Comparison of ENCODE assay signal across 13 cellular contexts in the genomic region with DNA sequence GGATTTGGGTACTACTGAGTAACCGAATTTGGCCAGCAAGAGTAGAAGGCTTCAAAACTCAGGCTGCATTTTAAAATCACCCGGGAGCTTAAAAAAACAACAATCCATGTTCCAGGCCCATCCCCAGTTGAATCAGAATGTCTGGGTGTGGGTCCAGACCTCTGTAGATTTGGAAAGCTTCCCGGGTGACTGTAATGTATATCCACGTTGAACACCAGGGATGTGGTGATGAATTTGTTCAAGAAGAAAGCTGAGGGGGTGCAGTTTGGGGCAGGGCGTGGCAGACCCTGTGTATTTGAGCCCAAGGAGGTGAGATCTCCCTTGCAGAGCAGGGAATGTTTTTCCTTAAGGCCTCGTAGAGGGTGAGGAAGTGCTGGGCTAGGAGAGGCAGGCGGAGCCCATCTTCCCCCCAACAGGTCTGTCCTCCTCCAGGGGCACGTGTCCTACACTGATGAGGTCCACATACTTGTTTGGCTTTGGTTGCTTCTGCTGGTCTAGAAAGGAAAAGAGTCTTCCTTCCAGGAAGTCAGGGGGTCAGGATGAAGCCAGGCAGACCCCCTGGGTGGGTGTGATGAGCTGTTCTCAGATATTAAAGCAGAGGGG. TPM values are rescaled to one million over a fixed set of nuclear protein-coding genes. Genes with fewer than 3 reads are reported as not detected.
DNase-seq lines count a peak whose midpoint lies in the region; ATAC-seq, FAIRE-seq and TF ChIP-seq lines count a peak whose summit lies in the region.
"Had no signal": no experiment of that assay in that cellular context is flagged by ENCODE, and none has a peak within 500 bp of the region (broad histone marks: within the 10 kb centered on the region; RNA-seq: fewer than 3 reads in every experiment).

No MANE protein-coding gene starts in this region.

- no peak overlapping the region for H3K27ac ChIP-seq in H1 (ENCODE audit: low read depth, low read length)

- H3K4me3 ChIP-seq in H1 (ENCODE audit: extremely low read depth in 1 of 4, insufficient read depth in 2 of 4, low read depth in 3 of 4, low read length in 4 of 4) = no peak overlapping the region
- H3K4me3 ChIP-seq: smooth muscle cell had no signal

- H3K27ac Mint-ChIP-seq in nephron progenitor cell = peak overlapping the region; percentile 78
- H3K27ac Mint-ChIP-seq: activated naive CD4-positive, alpha-beta T cell treated with anti-CD3 and anti-CD28 coated beads, Interleukin-2, amount 10 ng/mL, durations not matched to agents 7 days and 5 days; CD14-positive monocyte had no signal

- DNase-seq in EL (peak; percentile 85), NCI-H446 treated with DMSO at 0.1 percent for 48 hours (lab: John Stamatoyannopoulos, UW) (peak; percentile 67), H1 (ENCODE audit: low read depth in 1 of 2, low spot score in 2 of 2) (no peak), nephron progenitor cell (no peak), OCI-M1 (lab: John Stamatoyannopoulos, UW) (no peak), epidermal melanocyte (ENCODE audit: insufficient read length, low spot score) (no peak), GM12891 (ENCODE audit: insufficient read length, low spot score) (no peak)
- DNase-seq: activated naive CD4-positive, alpha-beta T cell treated with anti-CD3 and anti-CD28 coated beads, Interleukin-2, amount 10 ng/mL, durations not matched to agents 7 days and 5 days; NCI-H2029 had no signal

- peaks cover 4% of the 10 kb centered on the region for H3K9me3 Mint-ChIP-seq in nephron progenitor cell
- H3K9me3 Mint-ChIP-seq: activated naive CD4-positive, alpha-beta T cell treated with anti-CD3 and anti-CD28 coated beads, Interleukin-2, amount 10 ng/mL, durations not matched to agents 7 days and 5 days had no signal

- peak overlapping the region; percentile 71; the same call in 1 of the 2 replicates for H2AK5ac ChIP-seq in H1 (ENCODE audit: low read depth, low read length)

- peaks cover 17% of the 10 kb centered on the region for H3K36me3 Mint-ChIP-seq in nephron progenitor cell (ENCODE audit: low read depth)
- H3K36me3 Mint-ChIP-seq: activated naive CD4-positive, alpha-beta T cell treated with anti-CD3 and anti-CD28 coated beads, Interleukin-2, amount 10 ng/mL, durations not matched to agents 7 days and 5 days had no signal

- no peaks in the 10 kb centered on the region for H3K9me3 ChIP-seq in H1 (ENCODE audit: insufficient read depth in 2 of 2, low read depth in 1 of 2, low read length in 1 of 2)

- no peak overlapping the region for H2AFZ ChIP-seq in H1 (ENCODE audit: low read length)

- H3K4me3 Mint-ChIP-seq in nephron progenitor cell = no peak overlapping the region
- H3K4me3 Mint-ChIP-seq: activated naive CD4-positive, alpha-beta T cell treated with anti-CD3 and anti-CD28 coated beads, Interleukin-2, amount 10 ng/mL, durations not matched to agents 7 days and 5 days; CD14-positive monocyte had no signal

- H3K36me3 ChIP-seq in H1 (ENCODE audit: control insufficient read depth in 2 of 4, insufficient read depth in 4 of 4, low read length in 3 of 4) = no peaks in the 10 kb centered on the region; a peak in 1 of 8 replicates

- no peak overlapping the region for H4K91ac ChIP-seq in H1 (replicated peaks; ENCODE audit: insufficient read length, low read length)

- no peak overlapping the region for H4K8ac ChIP-seq in H1 (ENCODE audit: extremely low read depth, insufficient read depth, low read length)

- WGBS in H1 (ENCODE audit: extremely low coverage in 1 of 2, insufficient coverage in 1 of 2, insufficient read length in 1 of 2, insufficient replicate concordance in 2 of 2, low coverage in 1 of 2, low lambda C conversion rate in 2 of 2, missing lambda C conversion rate in 1 of 2), 2 experiments = 74% methylated on average over 8 of the region's 8 CpGs; no CpG with 5 or more reads in 1 of the 2 experiments

- H2BK20ac ChIP-seq in H1 (ENCODE audit: low read length) = no peak overlapping the region

- H4K5ac ChIP-seq in H1 (ENCODE audit: insufficient read length, low read depth, low read length) = no peak overlapping the region

- TF ChIP-seq EP300 in H1 (IDR thresholded peaks at IDR 0.05; ENCODE audit: borderline replicate concordance in 1 of 2, low read depth in 2 of 2, low read length in 2 of 2) = no peak

- no peak overlapping the region for H3K4ac ChIP-seq in H1 (replicated peaks; ENCODE audit: insufficient read length, low read depth, low read length)

- H2BK15ac ChIP-seq in H1 (ENCODE audit: low read length) = no peak overlapping the region

- H2BK5ac ChIP-seq in H1 (ENCODE audit: low read depth, low read length) = no peak overlapping the region

- FAIRE-seq in H1 (lab: Jason Lieb, UNC) = no peak
- FAIRE-seq in GM12891 (lab: Jason Lieb, UNC) = no peak

- H3K4me2 ChIP-seq in H1 (ENCODE audit: insufficient read depth in 1 of 2, low read depth in 2 of 2, low read length in 2 of 2) = no peak overlapping the region; a peak in 1 of 4 replicates
- H3K4me2 ChIP-seq: smooth muscle cell had no signal

- H2BK12ac ChIP-seq in H1 (ENCODE audit: low read depth, low read length) = peak overlapping the region; percentile 39; the same call in 1 of the 2 replicates

- peaks cover 49 to 93% of the 10 kb centered on the region in 2 experiments for H3K79me2 ChIP-seq in H1 (ENCODE audit: control insufficient read depth in 1 of 2, insufficient read depth in 2 of 2, low read length in 2 of 2)

- TF ChIP-seq CTCF in H1 (IDR thresholded peaks at IDR 0.05; ENCODE audit: control extremely low read depth in 1 of 3, insufficient read depth in 1 of 3, low read depth in 1 of 3, low read length in 3 of 3) (no peak), nephron progenitor cell (IDR thresholded peaks at IDR 0.05) (no peak)

- no peak overlapping the region for H3K14ac ChIP-seq in H1 (ENCODE audit: insufficient read length)

- no peak overlapping the region for H3K18ac ChIP-seq in H1 (ENCODE audit: extremely low read depth, low read length)

- peaks cover 12% of the 10 kb centered on the region for H3K79me1 ChIP-seq in H1 (ENCODE audit: low read depth, low read length)

- H3K23ac ChIP-seq in H1 (ENCODE audit: insufficient read length) = no peak overlapping the region

- H3K27me3 Mint-ChIP-seq in nephron progenitor cell (ENCODE audit: low read depth, poor library complexity) = peaks cover 2% of the 10 kb centered on the region

- H3K4me1 ChIP-seq in H1 (replicated peaks in 1 of 4; ENCODE audit: control insufficient read depth in 3 of 4, insufficient read depth in 4 of 4, low read length in 3 of 4) = peaks cover 19 to 40% (median 32%) of the 10 kb centered on the region in 4 experiments

- TF ChIP-seq POLR2A in H1 (IDR thresholded peaks at IDR 0.05; ENCODE audit: control extremely low read depth in 1 of 2, low read depth in 2 of 2, low read length in 2 of 2) = no peak
- TF ChIP-seq POLR2A in GM12891 (IDR thresholded peaks at IDR 0.05; ENCODE audit: low read depth, low read length) = no peak

- CTCF ChIA-PET in H1 (lab: Charles Lee; ENCODE audit: partially characterized antibody) = interaction anchor here (0.6 to 2.2 kb wide), 10 partner anchors 13 to 213 kb away, joined by 3 to 9 read pairs (median 3); no protein-coding TSS in a partner anchor

- peaks cover 8% of the 10 kb centered on the region for H3K23me2 ChIP-seq in H1 (ENCODE audit: low read depth, low read length)

- no peak for ATAC-seq in HG02981 (IDR thresholded peaks at IDR 0.05; ENCODE audit: unreplicated experiment)

- no peaks in the 10 kb centered on the region; a peak in 3 of 7 replicates for H3K27me3 ChIP-seq in H1 (replicated peaks in 1 of 4; ENCODE audit: control insufficient read depth in 3 of 4, extremely low read depth in 1 of 4, insufficient read depth in 3 of 4, low read length in 3 of 4)

- peaks cover 75% of the 10 kb centered on the region for H3K4me1 Mint-ChIP-seq in nephron progenitor cell

- POLR2A ChIA-PET in H1 (lab: Charles Lee; ENCODE audit: partially characterized antibody) = interaction anchor here (1.5 to 1.7 kb wide), 2 partner anchors 19 to 99 kb away, joined by 4 read pairs; no protein-coding TSS in a partner anchor

- no peak overlapping the region for H2BK120ac ChIP-seq in H1 (replicated peaks; ENCODE audit: low read depth, low read length)

- H3K56ac ChIP-seq in H1 (replicated peaks; ENCODE audit: insufficient read length, low read depth, low read length) = no peak overlapping the region

- TF ChIP-seq RAD21 in H1 (IDR thresholded peaks at IDR 0.05 in 1 of 2, conservative IDR thresholded peaks at IDR 0.05 in 1 of 2; ENCODE audit: low read depth in 2 of 2, low read length in 2 of 2) = no peak

- no peak overlapping the region for H3K9ac ChIP-seq in H1 (replicated peaks in 1 of 4; ENCODE audit: extremely low read depth in 1 of 4, low read depth in 3 of 4, low read length in 3 of 4)

- peaks cover 10 to 13% of the 10 kb centered on the region in 2 experiments for H4K20me1 ChIP-seq in H1 (replicated peaks in 1 of 2; ENCODE audit: control insufficient read depth in 1 of 2, insufficient read depth in 2 of 2, low read length in 2 of 2)

TF ChIP-seq in H1, 55 proteins besides CTCF, POLR2A, EP300 and RAD21 (continues in another document):
- no peak for TF ChIP-seq TCF12 (IDR thresholded peaks at IDR 0.05; ENCODE audit: low read depth, low read length)
- TF ChIP-seq BRCA1 (IDR thresholded peaks at IDR 0.05; ENCODE audit: low read depth, low read length) = no peak
- TF ChIP-seq PHF8 (conservative IDR thresholded peaks at IDR 0.05; ENCODE audit: low read depth, low read length) = no peak
- TF ChIP-seq TAF7 (optimal IDR thresholded peaks at IDR 0.05; ENCODE audit: borderline replicate concordance, low read depth, low read length) = no peak
- TF ChIP-seq JUN (IDR thresholded peaks at IDR 0.05; ENCODE audit: low read depth, low read length) = no peak
- TF ChIP-seq TAF1 (IDR thresholded peaks at IDR 0.05; ENCODE audit: low read depth, low read length) = no peak

TF ChIP-seq in GM12891, 5 proteins besides CTCF, POLR2A, EP300 and RAD21:
- TF ChIP-seq POLR2AphosphoS5 (IDR thresholded peaks at IDR 0.05; ENCODE audit: low read depth, low read length) (no peak), PAX5 (IDR thresholded peaks at IDR 0.05; ENCODE audit: insufficient read depth, low read length, severe bottlenecking) (no peak), TAF1 (IDR thresholded peaks at IDR 0.05; ENCODE audit: low read depth, low read length) (no peak), SPI1 (IDR thresholded peaks at IDR 0.05; ENCODE audit: low read depth, low read length) (no peak), POU2F2 (IDR thresholded peaks at IDR 0.05; ENCODE audit: low read depth, low read length) (no peak)
TF ChIP-seq in GM12891: peak in this region for 0.

RNA-seq across cellular contexts. Expression of gene SH3BP4, which starts 5.8 kb away (rescaled TPM):
- 35.4 and 39.4 TPM in 2 replicates for total RNA-seq in H1 (2021; fragmentation: NEBNext Ultra II Directional; extraction: Animal tissue kit (Norgen Biotek cat#: 25700))
- 28.3 and 31.5 TPM in 2 replicates for polyA plus RNA-seq in H1 (2011; rRNA removed)
- polyA plus RNA-seq in H1 (2011; cell fraction: cytosol; rRNA removed) = 30.9 TPM
- 43.6 TPM for polyA plus RNA-seq in H1 (2011; cell fraction: nucleus; rRNA removed)
- polyA plus RNA-seq in H1 (2012, experiment 1 of 2) = 25.9 to 31.0 TPM (median 28.9 TPM) in 4 replicates
- polyA plus RNA-seq in H1 (2012, experiment 2 of 2) = 15.9 TPM
- 17.7 TPM for polyA plus RNA-seq in H1 (2013, experiment 1 of 2)
- 19.1 TPM for polyA plus RNA-seq in H1 (2013, experiment 2 of 2)
- 86.7 and 93.2 TPM in 2 replicates for polyA minus RNA-seq in H1 (2011; rRNA and poly(A)+ RNA removed)
- 32.7 TPM for polyA minus RNA-seq in H1 (2011; cell fraction: cytosol; rRNA and poly(A)+ RNA removed)
- polyA minus RNA-seq in H1 (2011; cell fraction: nucleus; rRNA and poly(A)+ RNA removed) = 35.7 TPM
- polyA plus RNA-seq in GM12891 (2012; ENCODE audit: low read depth, missing spikeins) = not detected
- total RNA-seq: T-helper 2 cell treated with Interferon-gamma antibody and Interleukin-4, amounts not matched to agents 100 ng/mL and 5 ng/mL, for 36 hours had no signal

Comparison
In these comparisons a context has a peak if more than half of its experiments do, and no peak if none do; other contexts are left out.
1. DNase-seq: peak in EL (single experiment) and NCI-H446 treated with DMSO at 0.1 percent for 48 hours (single experiment); none in H1 (0 of 2), nephron progenitor cell (single experiment), OCI-M1 (single experiment), epidermal melanocyte (single experiment) and GM12891 (single experiment).